In the genomic region with DNA sequence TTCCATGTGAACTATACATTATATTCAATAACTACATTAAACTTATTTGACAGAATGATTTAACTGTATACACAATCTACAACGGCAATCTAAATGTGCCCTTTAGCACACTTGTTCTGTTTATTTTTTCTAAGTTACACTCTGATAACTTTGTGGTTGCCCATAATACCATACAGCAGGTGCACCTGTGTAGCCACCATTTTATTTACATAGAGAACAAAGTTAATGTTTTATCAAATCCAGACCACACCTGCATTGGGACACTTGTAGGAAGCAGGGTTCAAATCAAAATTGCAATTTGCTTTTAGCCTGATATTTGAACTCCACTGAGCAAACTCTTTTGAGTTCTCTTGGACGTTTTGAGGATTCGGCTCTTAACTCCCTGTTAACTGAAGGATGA, we compare ENCODE assay signal across 11 cellular contexts.
DNase-seq lines count a peak whose midpoint lies in the region; ATAC-seq and TF ChIP-seq lines count a peak whose summit lies in the region.
"Had no signal": no experiment of that assay in that cellular context is flagged by ENCODE, and none has a peak within 500 bp of the region (broad histone marks: within the 10 kb centered on the region; RNA-seq: fewer than 3 reads in every experiment).

No MANE protein-coding gene starts in this region.

- no peaks in the 10 kb centered on the region for H3K4me1 ChIP-seq in psoas muscle

- no peak overlapping the region for H3K27ac ChIP-seq in psoas muscle
- H3K27ac ChIP-seq: epithelial cell of prostate had no signal

- intact Hi-C loops in psoas muscle (cut with DNase I), result no loop called here

- no peaks in the 10 kb centered on the region for H3K9me3 ChIP-seq in psoas muscle

- ATAC-seq in GM18861 (IDR thresholded peaks at IDR 0.05; ENCODE audit: unreplicated experiment) (peak; percentile 69), HG02571 (IDR thresholded peaks at IDR 0.05; ENCODE audit: unreplicated experiment) (peak; percentile 60), HG03460 (IDR thresholded peaks at IDR 0.05; ENCODE audit: unreplicated experiment) (peak; percentile 68), psoas muscle (no peak)

- no peaks in the 10 kb centered on the region for H3K27me3 ChIP-seq in psoas muscle (ENCODE audit: insufficient read depth in 3 of 3, low read length in 2 of 3)

- WGBS in psoas muscle, 3 donors, result 22 to 26% (median 26%) methylated on average over 3 of the region's 3 CpGs

- TF ChIP-seq CTCF in psoas muscle (IDR thresholded peaks at IDR 0.05), result no peak

- no peak overlapping the region for H3K4me3 ChIP-seq in psoas muscle

- peak; percentile 26 for DNase-seq in kidney tubule cell (ENCODE audit: low spot score)
- no peak for DNase-seq in stimulated activated CD4-positive, alpha-beta T cell treated with anti-CD3 and anti-CD28 coated beads, Interleukin-2, amount 100 ng/mL, for 24 hours
- no peak for DNase-seq in NCI-H226
- DNase-seq in A172 (ENCODE audit: low spot score), result no peak
- no peak for DNase-seq in psoas muscle
- DNase-seq: activated naive CD8-positive, alpha-beta T cell treated with anti-CD3 and anti-CD28 coated beads for 36 hours; DND-41 had no signal

- H3K36me3 ChIP-seq in psoas muscle (ENCODE audit: insufficient read depth in 1 of 2, low read depth in 1 of 2), result no peaks in the 10 kb centered on the region

Comparison
In these comparisons a context has a peak if more than half of its experiments do, and no peak if none do; other contexts are left out.
1. ATAC-seq: peak in GM18861 (single experiment), HG02571 (single experiment) and HG03460 (single experiment); none in psoas muscle (0 of 4).